1 cellular context compared by ENCODE assay signal in genomic region chr1:182260516-182260915, GRCh38.
TF ChIP-seq lines count a peak whose summit lies in the region.

No MANE protein-coding gene starts in this region.

TF ChIP-seq in HepG2, 621 proteins besides CTCF, POLR2A, EP300 and RAD21 (continued from another document):
- no peak for TF ChIP-seq ZBTB44 (CRISPR knock-in tag; IDR thresholded peaks at IDR 0.05)
- no peak for TF ChIP-seq REST (IDR thresholded peaks at IDR 0.05; ENCODE audit: borderline replicate concordance in 1 of 2, low read depth in 1 of 2, low read length in 2 of 2)
- TF ChIP-seq STAG1 (CRISPR knock-in tag; IDR thresholded peaks at IDR 0.05), result peak; percentile 22; the same call in 1 of the 2 replicates
TF ChIP-seq in HepG2: peak in this region for 1.
